ENCODE assay signal across 20 cellular contexts in genomic region chr14:57009585-57010515, GRCh38.
DNase-seq lines count a peak whose midpoint lies in the region; ATAC-seq and FAIRE-seq lines count a peak whose summit lies in the region.
"Had no signal": no experiment of that assay in that cellular context is flagged by ENCODE, and none has a peak within 500 bp of the region (broad histone marks: within the 10 kb centered on the region; RNA-seq: fewer than 3 reads in every experiment).

No MANE protein-coding gene starts in this region.

- no peaks in the 10 kb centered on the region for H3K36me3 Mint-ChIP-seq in effector memory CD8-positive, alpha-beta T cell (ENCODE audit: insufficient read depth)
- H3K36me3 Mint-ChIP-seq: stimulated activated naive B cell treated with anti-CD40 and anti-IgM and Interleukin-4, amounts not matched to agents 10 μg/mL and 1 μg/mL and 100 μg/mL, for 72 hours had no signal

- peak; percentile 95 for FAIRE-seq in urothelium cell line (lab: Jason Lieb, UNC)
- FAIRE-seq: A204.1, astrocyte had no signal

- H3K4me1 Mint-ChIP-seq in effector memory CD8-positive, alpha-beta T cell (ENCODE audit: low read depth in 2 of 2) = peaks cover 0 to 5% of the 10 kb centered on the region in 2 donors

- no peak overlapping the region for H3K27ac Mint-ChIP-seq in effector memory CD8-positive, alpha-beta T cell
- H3K27ac Mint-ChIP-seq: nephron; stimulated activated naive B cell treated with anti-CD40 and anti-IgM and Interleukin-4, amounts not matched to agents 10 μg/mL and 1 μg/mL and 100 μg/mL, for 72 hours had no signal

- ATAC-seq in effector memory CD8-positive, alpha-beta T cell (replicated peaks) = no peak
- ATAC-seq in GM21786 (IDR thresholded peaks at IDR 0.05; ENCODE audit: unreplicated experiment) = no peak
- ATAC-seq: activated CD4-positive, CD25-positive, alpha-beta regulatory T cell treated with anti-CD3 and anti-CD28 coated beads, Interleukin-2, amount 50 U/mL, for 24 hours; gastrocnemius medialis had no signal

- DNase-seq in NCI-H1694 treated with DMSO at 0.1 percent for 48 hours (lab: John Stamatoyannopoulos, UW) (peak; percentile 30), NCI-H1694 (lab: John Stamatoyannopoulos, UW) (no peak), NCI-H526 treated with DMSO at 0.1 percent for 48 hours (lab: John Stamatoyannopoulos, UW) (peak; percentile 93), cerebellar cortex (ENCODE audit: low spot score) (peak; percentile 5), urothelium cell line (ENCODE audit: low spot score) (no peak), UCSD-AML1 (lab: John Stamatoyannopoulos, UW; ENCODE audit: unreplicated experiment) (no peak)
- DNase-seq in effector memory CD8-positive, alpha-beta T cell = no peak
- DNase-seq: activated naive CD4-positive, alpha-beta T cell; cortex of kidney; gastrocnemius medialis; GOT3; NCI-H2029; stimulated activated CD4-positive, alpha-beta T cell treated with anti-CD3 and anti-CD28 coated beads, Interleukin-12 subunit alpha, Interleukin-12 subunit beta, amount 100 ng/mL, for 4 hours; stimulated activated naive B cell treated with anti-CD40 and anti-IgM and Interleukin-4, amounts not matched to agents 10 μg/mL and 1 μg/mL and 100 μg/mL, for 72 hours; T-helper 1 cell had no signal

- H3K27me3 Mint-ChIP-seq in effector memory CD8-positive, alpha-beta T cell = peaks cover 4 to 10% of the 10 kb centered on the region in 2 donors

- peaks cover 0 to 3% of the 10 kb centered on the region in 2 donors for H3K9me3 Mint-ChIP-seq in effector memory CD8-positive, alpha-beta T cell

- no peak overlapping the region for H3K4me3 Mint-ChIP-seq in effector memory CD8-positive, alpha-beta T cell
- H3K4me3 Mint-ChIP-seq: nephron; stimulated activated naive B cell treated with anti-CD40 and anti-IgM and Interleukin-4, amounts not matched to agents 10 μg/mL and 1 μg/mL and 100 μg/mL, for 72 hours had no signal

Comparison
In these comparisons a context has a peak if more than half of its experiments do, and no peak if none do; other contexts are left out.
1. DNase-seq: peak in NCI-H1694 treated with DMSO at 0.1 percent for 48 hours (single experiment), NCI-H526 treated with DMSO at 0.1 percent for 48 hours (single experiment) and cerebellar cortex (single experiment); none in NCI-H1694 (single experiment), urothelium cell line (single experiment), UCSD-AML1 (single experiment) and effector memory CD8-positive, alpha-beta T cell (0 of 3).